In the genomic region with DNA sequence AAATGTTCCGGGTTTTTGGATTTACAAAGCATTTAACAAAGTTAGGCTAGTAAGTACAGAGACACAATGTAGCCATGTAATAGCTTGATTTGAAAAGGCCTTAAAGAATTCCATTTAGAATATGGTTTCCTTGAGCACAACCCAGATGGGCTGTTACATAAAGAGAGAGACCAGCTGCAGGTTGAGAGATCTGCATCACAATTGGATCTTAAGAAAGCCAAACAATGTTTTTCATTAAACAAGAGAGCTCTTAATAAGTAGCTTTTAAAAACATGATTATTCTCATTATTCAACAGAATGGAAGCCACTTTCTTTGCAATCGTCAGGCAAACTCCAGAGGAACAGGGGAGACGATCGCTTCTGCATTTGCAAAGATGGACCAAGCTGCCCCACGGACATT, we compare ENCODE assay signal across 33 cellular contexts.
"Had no signal": no experiment of that assay in that cellular context is flagged by ENCODE, and none has a peak within 500 bp of the region (broad histone marks: within the 10 kb centered on the region; RNA-seq: fewer than 3 reads in every experiment).

No MANE protein-coding gene starts in this region.

- H3K36me3 Mint-ChIP-seq: activated CD4-positive, alpha-beta memory T cell treated with anti-CD3 and anti-CD28 coated beads for 36 hours; activated CD8-positive, alpha-beta memory T cell treated with anti-CD3 and anti-CD28 coated beads, Interleukin-2, amount 10 ng/mL, durations not matched to agents 7 days and 5 days; activated naive CD4-positive, alpha-beta T cell treated with anti-CD3 and anti-CD28 coated beads, Interleukin-2, amount 50 U/mL, for 24 hours; activated naive CD8-positive, alpha-beta T cell treated with anti-CD3 and anti-CD28 coated beads for 36 hours had no signal

- H3K9me3 ChIP-seq: adrenal gland, body of pancreas, esophagus squamous epithelium, gastroesophageal sphincter had no signal

- H3K27ac ChIP-seq: adrenal gland, body of pancreas, epithelial cell of prostate, esophagus squamous epithelium, gastroesophageal sphincter, WERI-Rb-1 had no signal

- DNase-seq: activated CD4-positive, alpha-beta memory T cell treated with anti-CD3 and anti-CD28 coated beads for 36 hours; activated CD4-positive, alpha-beta T cell treated with anti-CD3 and anti-CD28 coated beads for 36 hours; activated CD4-positive, alpha-beta T cell treated with anti-CD3 and anti-CD28 coated beads, Interleukin-2, amount 10 ng/mL, durations not matched to agents 24 days and 14 days; activated CD4-positive, CD25-positive, alpha-beta regulatory T cell; activated CD4-positive, CD25-positive, alpha-beta regulatory T cell treated with anti-CD3 and anti-CD28 coated beads, Interleukin-2, amount 50 U/mL, for 72 hours; activated CD8-positive, alpha-beta memory T cell treated with anti-CD3 and anti-CD28 coated beads, Interleukin-2, amount 10 ng/mL, durations not matched to agents 7 days and 5 days; activated CD8-positive, alpha-beta memory T cell treated with anti-CD3 and anti-CD28 coated beads, Interleukin-2, amount 50 U/mL, for 4 hours; activated CD8-positive, alpha-beta T cell treated with anti-CD3 and anti-CD28 coated beads, Interleukin-2, amount 10 ng/mL, durations not matched to agents 7 days and 5 days; activated effector memory CD4-positive, alpha-beta T cell treated with anti-CD3 and anti-CD28 coated beads, Interleukin-2, amount 50 U/mL, for 16 hours; activated naive CD4-positive, alpha-beta T cell treated with anti-CD3 and anti-CD28 coated beads for 36 hours; activated naive CD8-positive, alpha-beta T cell treated with anti-CD3 and anti-CD28 coated beads for 36 hours; activated naive CD8-positive, alpha-beta T cell treated with anti-CD3 and anti-CD28 coated beads, Interleukin-2, amount 50 U/mL, for 24 hours; activated T-cell treated with anti-CD3 and anti-CD28 coated beads, Interleukin-2, amount 50 U/mL, for 1 hour; activated T-cell treated with anti-CD3 and anti-CD28 coated beads, Interleukin-2, amount 50 U/mL, for 48 hours; adrenal gland; amygdala; aorta; body of pancreas; caudate nucleus; cortex of kidney; effector CD8-positive, alpha-beta T cell; esophagus squamous epithelium; foreskin melanocyte; head of caudate nucleus; T-helper 17 cell; T1000; WERI-Rb-1 had no signal

- H3K4me1 ChIP-seq: adrenal gland, body of pancreas, gastroesophageal sphincter had no signal

- H3K4me3 ChIP-seq: adrenal gland, body of pancreas, esophagus squamous epithelium, gastroesophageal sphincter had no signal

- H3K27me3 ChIP-seq: adrenal gland, body of pancreas, esophagus squamous epithelium had no signal

- ATAC-seq: activated CD4-positive, alpha-beta T cell treated with anti-CD3 and anti-CD28 coated beads for 36 hours; activated CD8-positive, alpha-beta memory T cell treated with anti-CD3 and anti-CD28 coated beads, Interleukin-2, amount 10 ng/mL, durations not matched to agents 7 days and 5 days; activated CD8-positive, alpha-beta T cell treated with anti-CD3 and anti-CD28 coated beads, Interleukin-2, amount 10 ng/mL, durations not matched to agents 7 days and 5 days; activated naive CD8-positive, alpha-beta T cell treated with anti-CD3 and anti-CD28 coated beads, Interleukin-2, amount 50 U/mL, for 24 hours; body of pancreas; gastroesophageal sphincter; T-helper 17 cell had no signal

- H3K4me3 Mint-ChIP-seq: activated CD4-positive, alpha-beta memory T cell treated with anti-CD3 and anti-CD28 coated beads for 36 hours; activated CD4-positive, alpha-beta T cell treated with anti-CD3 and anti-CD28 coated beads for 36 hours; activated CD4-positive, alpha-beta T cell treated with anti-CD3 and anti-CD28 coated beads, Interleukin-2, amount 10 ng/mL, durations not matched to agents 24 days and 14 days; activated CD8-positive, alpha-beta memory T cell treated with anti-CD3 and anti-CD28 coated beads, Interleukin-2, amount 10 ng/mL, durations not matched to agents 7 days and 5 days; activated CD8-positive, alpha-beta T cell treated with anti-CD3 and anti-CD28 coated beads, Interleukin-2, amount 10 ng/mL, durations not matched to agents 7 days and 5 days; activated naive CD4-positive, alpha-beta T cell treated with anti-CD3 and anti-CD28 coated beads for 36 hours; activated naive CD4-positive, alpha-beta T cell treated with anti-CD3 and anti-CD28 coated beads, Interleukin-2, amount 50 U/mL, for 24 hours; activated naive CD8-positive, alpha-beta T cell treated with anti-CD3 and anti-CD28 coated beads for 36 hours; activated naive CD8-positive, alpha-beta T cell treated with anti-CD3 and anti-CD28 coated beads, Interleukin-2, amount 50 U/mL, for 24 hours; activated T-helper 1 cell treated with anti-CD3 and anti-CD28 coated beads, Interleukin-12 subunit alpha, Interleukin-12 subunit beta, Interleukin-2, Interleukin-4 antibody, amounts not matched to agents 30 ng/mL and 10 ng/mL and 1 ng/mL, durations not matched to agents 14 hours and 24 hours and 36 hours; T-helper 17 cell; T-helper 2 cell treated with Interferon-gamma antibody and Interleukin-4, amounts not matched to agents 5 μg/mL and 100 μg/mL, for 36 hours had no signal

- H3K27ac Mint-ChIP-seq: activated CD4-positive, alpha-beta memory T cell treated with anti-CD3 and anti-CD28 coated beads for 36 hours; activated CD4-positive, alpha-beta T cell treated with anti-CD3 and anti-CD28 coated beads for 36 hours; activated CD4-positive, alpha-beta T cell treated with anti-CD3 and anti-CD28 coated beads, Interleukin-2, amount 10 ng/mL, durations not matched to agents 24 days and 14 days; activated CD8-positive, alpha-beta memory T cell treated with anti-CD3 and anti-CD28 coated beads, Interleukin-2, amount 10 ng/mL, durations not matched to agents 7 days and 5 days; activated CD8-positive, alpha-beta T cell treated with anti-CD3 and anti-CD28 coated beads, Interleukin-2, amount 10 ng/mL, durations not matched to agents 7 days and 5 days; activated naive CD4-positive, alpha-beta T cell treated with anti-CD3 and anti-CD28 coated beads for 36 hours; activated naive CD4-positive, alpha-beta T cell treated with anti-CD3 and anti-CD28 coated beads, Interleukin-2, amount 50 U/mL, for 24 hours; activated naive CD8-positive, alpha-beta T cell treated with anti-CD3 and anti-CD28 coated beads for 36 hours; activated naive CD8-positive, alpha-beta T cell treated with anti-CD3 and anti-CD28 coated beads, Interleukin-2, amount 50 U/mL, for 24 hours; activated T-helper 1 cell treated with anti-CD3 and anti-CD28 coated beads, Interleukin-12 subunit alpha, Interleukin-12 subunit beta, Interleukin-2, Interleukin-4 antibody, amounts not matched to agents 30 ng/mL and 10 ng/mL and 1 ng/mL, durations not matched to agents 14 hours and 24 hours and 36 hours; activated T-helper 2 cell treated with anti-CD3 and anti-CD28 coated beads, Interferon-gamma antibody, Interleukin-2, Interleukin-4, amounts not matched to agents 10 μg/mL and 5 μg/mL and 100 μg/mL, durations not matched to agents 14 hours and 24 hours and 36 hours; T-helper 17 cell; T-helper 2 cell treated with Interferon-gamma antibody and Interleukin-4, amounts not matched to agents 5 μg/mL and 100 μg/mL, for 36 hours had no signal

- H3K4me1 Mint-ChIP-seq: activated CD4-positive, alpha-beta T cell treated with anti-CD3 and anti-CD28 coated beads for 36 hours; activated CD4-positive, alpha-beta T cell treated with anti-CD3 and anti-CD28 coated beads, Interleukin-2, amount 10 ng/mL, durations not matched to agents 24 days and 14 days; activated CD8-positive, alpha-beta memory T cell treated with anti-CD3 and anti-CD28 coated beads, Interleukin-2, amount 10 ng/mL, durations not matched to agents 7 days and 5 days; activated naive CD4-positive, alpha-beta T cell treated with anti-CD3 and anti-CD28 coated beads, Interleukin-2, amount 50 U/mL, for 24 hours; activated naive CD8-positive, alpha-beta T cell treated with anti-CD3 and anti-CD28 coated beads for 36 hours; activated naive CD8-positive, alpha-beta T cell treated with anti-CD3 and anti-CD28 coated beads, Interleukin-2, amount 50 U/mL, for 24 hours had no signal

- H3K9me3 Mint-ChIP-seq: activated CD4-positive, alpha-beta memory T cell treated with anti-CD3 and anti-CD28 coated beads for 36 hours; activated CD4-positive, alpha-beta T cell treated with anti-CD3 and anti-CD28 coated beads, Interleukin-2, amount 10 ng/mL, durations not matched to agents 24 days and 14 days; activated naive CD4-positive, alpha-beta T cell treated with anti-CD3 and anti-CD28 coated beads for 36 hours; activated naive CD8-positive, alpha-beta T cell treated with anti-CD3 and anti-CD28 coated beads, Interleukin-2, amount 50 U/mL, for 24 hours had no signal

- H3K27me3 Mint-ChIP-seq: activated CD4-positive, alpha-beta memory T cell treated with anti-CD3 and anti-CD28 coated beads for 36 hours; activated CD4-positive, alpha-beta T cell treated with anti-CD3 and anti-CD28 coated beads, Interleukin-2, amount 10 ng/mL, durations not matched to agents 24 days and 14 days; activated CD8-positive, alpha-beta memory T cell treated with anti-CD3 and anti-CD28 coated beads, Interleukin-2, amount 10 ng/mL, durations not matched to agents 7 days and 5 days; activated naive CD4-positive, alpha-beta T cell treated with anti-CD3 and anti-CD28 coated beads, Interleukin-2, amount 50 U/mL, for 24 hours; activated naive CD8-positive, alpha-beta T cell treated with anti-CD3 and anti-CD28 coated beads for 36 hours; activated naive CD8-positive, alpha-beta T cell treated with anti-CD3 and anti-CD28 coated beads, Interleukin-2, amount 50 U/mL, for 24 hours; T-helper 17 cell had no signal

- H3K36me3 ChIP-seq: adrenal gland, esophagus squamous epithelium, gastroesophageal sphincter, WERI-Rb-1 had no signal
